In the genomic region with DNA sequence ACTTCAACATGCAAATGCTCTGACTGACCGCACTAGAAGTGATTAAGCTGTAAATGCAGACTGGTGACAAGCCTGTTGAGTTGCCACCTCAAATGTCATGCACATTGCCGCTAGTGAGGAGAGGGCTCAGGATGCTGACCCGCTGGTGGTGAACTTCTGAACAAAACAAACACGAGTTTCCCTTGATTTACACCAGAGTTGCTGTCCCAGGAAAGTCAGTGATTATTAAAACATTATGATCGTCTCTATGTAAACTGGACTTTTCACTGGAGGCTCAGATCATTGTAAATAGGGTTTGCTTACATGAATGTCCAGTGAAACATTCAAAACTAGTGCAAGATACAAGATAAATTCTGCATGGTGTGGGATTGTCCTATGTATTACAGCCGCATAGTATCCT, we compare ENCODE assay signal across 1 cellular context.
A peak's percentile ranks its signal among the peaks of the same experiment; 100 is the strongest.
TF ChIP-seq lines count a peak whose summit lies in the region.

No MANE protein-coding gene starts in this region.

TF ChIP-seq in HepG2, 621 proteins besides CTCF, POLR2A, EP300 and RAD21 (continued from another document and continues in another):
- TF ChIP-seq, protein P1, sequence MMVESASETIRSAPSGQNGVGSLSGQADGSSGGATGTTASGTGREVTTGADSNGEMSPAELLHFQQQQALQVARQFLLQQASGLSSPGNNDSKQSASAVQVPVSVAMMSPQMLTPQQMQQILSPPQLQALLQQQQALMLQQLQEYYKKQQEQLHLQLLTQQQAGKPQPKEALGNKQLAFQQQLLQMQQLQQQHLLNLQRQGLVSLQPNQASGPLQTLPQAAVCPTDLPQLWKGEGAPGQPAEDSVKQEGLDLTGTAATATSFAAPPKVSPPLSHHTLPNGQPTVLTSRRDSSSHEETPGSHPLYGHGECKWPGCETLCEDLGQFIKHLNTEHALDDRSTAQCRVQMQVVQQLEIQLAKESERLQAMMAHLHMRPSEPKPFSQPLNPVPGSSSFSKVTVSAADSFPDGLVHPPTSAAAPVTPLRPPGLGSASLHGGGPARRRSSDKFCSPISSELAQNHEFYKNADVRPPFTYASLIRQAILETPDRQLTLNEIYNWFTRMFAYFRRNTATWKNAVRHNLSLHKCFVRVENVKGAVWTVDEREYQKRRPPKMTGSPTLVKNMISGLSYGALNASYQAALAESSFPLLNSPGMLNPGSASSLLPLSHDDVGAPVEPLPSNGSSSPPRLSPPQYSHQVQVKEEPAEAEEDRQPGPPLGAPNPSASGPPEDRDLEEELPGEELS (CRISPR knock-in tag; IDR thresholded peaks at IDR 0.05), result peak; percentile 57; the same call in 1 of the 2 replicates
- no peak for TF ChIP-seq ZNF790 (CRISPR knock-in tag; IDR thresholded peaks at IDR 0.05; ENCODE audit: borderline replicate concordance)
- TF ChIP-seq NR2F2 (IDR thresholded peaks at IDR 0.05; ENCODE audit: borderline replicate concordance, low read depth), result no peak
- TF ChIP-seq ZNF672 (CRISPR knock-in tag; IDR thresholded peaks at IDR 0.05), result no peak
- TF ChIP-seq HDAC1 (CRISPR knock-in tag; IDR thresholded peaks at IDR 0.05), result peak; percentile 16; the same call in 1 of the 2 replicates
- TF ChIP-seq FOXK1 (CRISPR knock-in tag; IDR thresholded peaks at IDR 0.05; ENCODE audit: borderline replicate concordance, low read depth), result no peak
- peak; percentile 51; the same call in 1 of the 2 replicates for TF ChIP-seq SAP130 (CRISPR knock-in tag; IDR thresholded peaks at IDR 0.05; ENCODE audit: low read depth)
- TF ChIP-seq, protein P2, sequence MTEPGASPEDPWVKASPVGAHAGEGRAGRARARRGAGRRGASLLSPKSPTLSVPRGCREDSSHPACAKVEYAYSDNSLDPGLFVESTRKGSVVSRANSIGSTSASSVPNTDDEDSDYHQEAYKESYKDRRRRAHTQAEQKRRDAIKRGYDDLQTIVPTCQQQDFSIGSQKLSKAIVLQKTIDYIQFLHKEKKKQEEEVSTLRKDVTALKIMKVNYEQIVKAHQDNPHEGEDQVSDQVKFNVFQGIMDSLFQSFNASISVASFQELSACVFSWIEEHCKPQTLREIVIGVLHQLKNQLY (CRISPR knock-in tag; IDR thresholded peaks at IDR 0.05), result no peak
- no peak; the same call in 1 of the 2 replicates for TF ChIP-seq NR2F6 (IDR thresholded peaks at IDR 0.05)
- no peak for TF ChIP-seq NR2F6 (CRISPR knock-in tag; IDR thresholded peaks at IDR 0.05)
- 0 out of 2 replicates have a peak, but pooled peaks have one; percentile 33 for TF ChIP-seq FOXJ3 (CRISPR knock-in tag; IDR thresholded peaks at IDR 0.05; ENCODE audit: borderline replicate concordance)
- TF ChIP-seq KDM2A (CRISPR knock-in tag; IDR thresholded peaks at IDR 0.05; ENCODE audit: borderline replicate concordance, low read depth), result no peak
- TF ChIP-seq, protein P3, sequence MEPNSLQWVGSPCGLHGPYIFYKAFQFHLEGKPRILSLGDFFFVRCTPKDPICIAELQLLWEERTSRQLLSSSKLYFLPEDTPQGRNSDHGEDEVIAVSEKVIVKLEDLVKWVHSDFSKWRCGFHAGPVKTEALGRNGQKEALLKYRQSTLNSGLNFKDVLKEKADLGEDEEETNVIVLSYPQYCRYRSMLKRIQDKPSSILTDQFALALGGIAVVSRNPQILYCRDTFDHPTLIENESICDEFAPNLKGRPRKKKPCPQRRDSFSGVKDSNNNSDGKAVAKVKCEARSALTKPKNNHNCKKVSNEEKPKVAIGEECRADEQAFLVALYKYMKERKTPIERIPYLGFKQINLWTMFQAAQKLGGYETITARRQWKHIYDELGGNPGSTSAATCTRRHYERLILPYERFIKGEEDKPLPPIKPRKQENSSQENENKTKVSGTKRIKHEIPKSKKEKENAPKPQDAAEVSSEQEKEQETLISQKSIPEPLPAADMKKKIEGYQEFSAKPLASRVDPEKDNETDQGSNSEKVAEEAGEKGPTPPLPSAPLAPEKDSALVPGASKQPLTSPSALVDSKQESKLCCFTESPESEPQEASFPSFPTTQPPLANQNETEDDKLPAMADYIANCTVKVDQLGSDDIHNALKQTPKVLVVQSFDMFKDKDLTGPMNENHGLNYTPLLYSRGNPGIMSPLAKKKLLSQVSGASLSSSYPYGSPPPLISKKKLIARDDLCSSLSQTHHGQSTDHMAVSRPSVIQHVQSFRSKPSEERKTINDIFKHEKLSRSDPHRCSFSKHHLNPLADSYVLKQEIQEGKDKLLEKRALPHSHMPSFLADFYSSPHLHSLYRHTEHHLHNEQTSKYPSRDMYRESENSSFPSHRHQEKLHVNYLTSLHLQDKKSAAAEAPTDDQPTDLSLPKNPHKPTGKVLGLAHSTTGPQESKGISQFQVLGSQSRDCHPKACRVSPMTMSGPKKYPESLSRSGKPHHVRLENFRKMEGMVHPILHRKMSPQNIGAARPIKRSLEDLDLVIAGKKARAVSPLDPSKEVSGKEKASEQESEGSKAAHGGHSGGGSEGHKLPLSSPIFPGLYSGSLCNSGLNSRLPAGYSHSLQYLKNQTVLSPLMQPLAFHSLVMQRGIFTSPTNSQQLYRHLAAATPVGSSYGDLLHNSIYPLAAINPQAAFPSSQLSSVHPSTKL (CRISPR knock-in tag; IDR thresholded peaks at IDR 0.05), result peak; percentile 54; the same call in 1 of the 2 replicates
- TF ChIP-seq SOX6 (IDR thresholded peaks at IDR 0.05), result no peak
- peak; percentile 20; the same call in 1 of the 2 replicates for TF ChIP-seq SOX6 (CRISPR knock-in tag; IDR thresholded peaks at IDR 0.05)
- peak; percentile 43; the same call in 1 of the 2 replicates for TF ChIP-seq HHEX (CRISPR knock-in tag; IDR thresholded peaks at IDR 0.05)
- no peak for TF ChIP-seq THAP11 (CRISPR knock-in tag; IDR thresholded peaks at IDR 0.05)
- TF ChIP-seq, protein P4, sequence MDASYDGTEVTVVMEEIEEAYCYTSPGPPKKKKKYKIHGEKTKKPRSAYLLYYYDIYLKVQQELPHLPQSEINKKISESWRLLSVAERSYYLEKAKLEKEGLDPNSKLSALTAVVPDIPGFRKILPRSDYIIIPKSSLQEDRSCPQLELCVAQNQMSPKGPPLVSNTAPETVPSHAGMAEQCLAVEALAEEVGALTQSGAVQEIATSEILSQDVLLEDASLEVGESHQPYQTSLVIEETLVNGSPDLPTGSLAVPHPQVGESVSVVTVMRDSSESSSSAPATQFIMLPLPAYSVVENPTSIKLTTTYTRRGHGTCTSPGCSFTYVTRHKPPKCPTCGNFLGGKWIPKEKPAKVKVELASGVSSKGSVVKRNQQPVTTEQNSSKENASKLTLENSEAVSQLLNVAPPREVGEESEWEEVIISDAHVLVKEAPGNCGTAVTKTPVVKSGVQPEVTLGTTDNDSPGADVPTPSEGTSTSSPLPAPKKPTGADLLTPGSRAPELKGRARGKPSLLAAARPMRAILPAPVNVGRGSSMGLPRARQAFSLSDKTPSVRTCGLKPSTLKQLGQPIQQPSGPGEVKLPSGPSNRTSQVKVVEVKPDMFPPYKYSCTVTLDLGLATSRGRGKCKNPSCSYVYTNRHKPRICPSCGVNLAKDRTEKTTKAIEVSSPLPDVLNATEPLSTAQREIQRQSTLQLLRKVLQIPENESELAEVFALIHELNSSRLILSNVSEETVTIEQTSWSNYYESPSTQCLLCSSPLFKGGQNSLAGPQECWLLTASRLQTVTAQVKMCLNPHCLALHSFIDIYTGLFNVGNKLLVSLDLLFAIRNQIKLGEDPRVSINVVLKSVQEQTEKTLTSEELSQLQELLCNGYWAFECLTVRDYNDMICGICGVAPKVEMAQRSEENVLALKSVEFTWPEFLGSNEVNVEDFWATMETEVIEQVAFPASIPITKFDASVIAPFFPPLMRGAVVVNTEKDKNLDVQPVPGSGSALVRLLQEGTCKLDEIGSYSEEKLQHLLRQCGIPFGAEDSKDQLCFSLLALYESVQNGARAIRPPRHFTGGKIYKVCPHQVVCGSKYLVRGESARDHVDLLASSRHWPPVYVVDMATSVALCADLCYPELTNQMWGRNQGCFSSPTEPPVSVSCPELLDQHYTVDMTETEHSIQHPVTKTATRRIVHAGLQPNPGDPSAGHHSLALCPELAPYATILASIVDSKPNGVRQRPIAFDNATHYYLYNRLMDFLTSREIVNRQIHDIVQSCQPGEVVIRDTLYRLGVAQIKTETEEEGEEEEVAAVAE (CRISPR knock-in tag; IDR thresholded peaks at IDR 0.05; ENCODE audit: borderline replicate concordance), result no peak
- no peak for TF ChIP-seq U2AF2 (IDR thresholded peaks at IDR 0.05; ENCODE audit: low read depth, low read length)
- TF ChIP-seq, protein P5, sequence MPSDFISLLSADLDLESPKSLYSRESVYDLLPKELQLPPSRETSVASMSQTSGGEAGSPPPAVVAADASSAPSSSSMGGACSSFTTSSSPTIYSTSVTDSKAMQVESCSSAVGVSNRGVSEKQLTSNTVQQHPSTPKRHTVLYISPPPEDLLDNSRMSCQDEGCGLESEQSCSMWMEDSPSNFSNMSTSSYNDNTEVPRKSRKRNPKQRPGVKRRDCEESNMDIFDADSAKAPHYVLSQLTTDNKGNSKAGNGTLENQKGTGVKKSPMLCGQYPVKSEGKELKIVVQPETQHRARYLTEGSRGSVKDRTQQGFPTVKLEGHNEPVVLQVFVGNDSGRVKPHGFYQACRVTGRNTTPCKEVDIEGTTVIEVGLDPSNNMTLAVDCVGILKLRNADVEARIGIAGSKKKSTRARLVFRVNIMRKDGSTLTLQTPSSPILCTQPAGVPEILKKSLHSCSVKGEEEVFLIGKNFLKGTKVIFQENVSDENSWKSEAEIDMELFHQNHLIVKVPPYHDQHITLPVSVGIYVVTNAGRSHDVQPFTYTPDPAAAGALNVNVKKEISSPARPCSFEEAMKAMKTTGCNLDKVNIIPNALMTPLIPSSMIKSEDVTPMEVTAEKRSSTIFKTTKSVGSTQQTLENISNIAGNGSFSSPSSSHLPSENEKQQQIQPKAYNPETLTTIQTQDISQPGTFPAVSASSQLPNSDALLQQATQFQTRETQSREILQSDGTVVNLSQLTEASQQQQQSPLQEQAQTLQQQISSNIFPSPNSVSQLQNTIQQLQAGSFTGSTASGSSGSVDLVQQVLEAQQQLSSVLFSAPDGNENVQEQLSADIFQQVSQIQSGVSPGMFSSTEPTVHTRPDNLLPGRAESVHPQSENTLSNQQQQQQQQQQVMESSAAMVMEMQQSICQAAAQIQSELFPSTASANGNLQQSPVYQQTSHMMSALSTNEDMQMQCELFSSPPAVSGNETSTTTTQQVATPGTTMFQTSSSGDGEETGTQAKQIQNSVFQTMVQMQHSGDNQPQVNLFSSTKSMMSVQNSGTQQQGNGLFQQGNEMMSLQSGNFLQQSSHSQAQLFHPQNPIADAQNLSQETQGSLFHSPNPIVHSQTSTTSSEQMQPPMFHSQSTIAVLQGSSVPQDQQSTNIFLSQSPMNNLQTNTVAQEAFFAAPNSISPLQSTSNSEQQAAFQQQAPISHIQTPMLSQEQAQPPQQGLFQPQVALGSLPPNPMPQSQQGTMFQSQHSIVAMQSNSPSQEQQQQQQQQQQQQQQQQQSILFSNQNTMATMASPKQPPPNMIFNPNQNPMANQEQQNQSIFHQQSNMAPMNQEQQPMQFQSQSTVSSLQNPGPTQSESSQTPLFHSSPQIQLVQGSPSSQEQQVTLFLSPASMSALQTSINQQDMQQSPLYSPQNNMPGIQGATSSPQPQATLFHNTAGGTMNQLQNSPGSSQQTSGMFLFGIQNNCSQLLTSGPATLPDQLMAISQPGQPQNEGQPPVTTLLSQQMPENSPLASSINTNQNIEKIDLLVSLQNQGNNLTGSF (CRISPR knock-in tag; IDR thresholded peaks at IDR 0.05), result no peak
- no peak for TF ChIP-seq ZNF570 (CRISPR knock-in tag; IDR thresholded peaks at IDR 0.05; ENCODE audit: borderline replicate concordance)
- no peak for TF ChIP-seq ZNF136 (CRISPR knock-in tag; IDR thresholded peaks at IDR 0.05; ENCODE audit: low read depth)
- TF ChIP-seq, protein P6, sequence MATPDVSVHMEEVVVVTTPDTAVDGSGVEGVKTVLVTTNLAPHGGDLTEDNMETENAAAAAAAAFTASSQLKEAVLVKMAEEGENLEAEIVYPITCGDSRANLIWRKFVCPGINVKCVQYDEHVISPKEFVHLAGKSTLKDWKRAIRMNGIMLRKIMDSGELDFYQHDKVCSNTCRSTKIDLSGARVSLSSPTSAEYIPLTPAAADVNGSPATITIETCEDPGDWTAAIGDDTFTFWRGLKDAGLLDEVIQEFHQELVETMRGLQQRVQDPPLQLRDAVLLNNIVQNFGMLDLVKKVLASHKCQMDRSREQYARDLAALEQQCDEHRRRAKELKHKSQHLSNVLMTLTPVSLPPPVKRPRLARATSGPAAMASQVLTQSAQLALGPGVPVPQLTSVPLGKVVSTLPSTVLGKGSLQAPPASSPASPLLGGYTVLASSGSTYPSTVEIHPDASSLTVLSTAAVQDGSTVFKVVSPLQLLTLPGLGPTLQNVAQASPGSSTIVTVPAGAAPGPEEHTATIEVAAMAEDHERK (CRISPR knock-in tag; IDR thresholded peaks at IDR 0.05; ENCODE audit: low read depth), result no peak
- no peak for TF ChIP-seq ZNF501 (CRISPR knock-in tag; IDR thresholded peaks at IDR 0.05)
- no peak for TF ChIP-seq MIER2 (CRISPR knock-in tag; IDR thresholded peaks at IDR 0.05)
- TF ChIP-seq ZNF430 (CRISPR knock-in tag; IDR thresholded peaks at IDR 0.05), result 0 out of 2 replicates have a peak, but pooled peaks have one; percentile 46
- TF ChIP-seq ZNF550 (CRISPR knock-in tag; IDR thresholded peaks at IDR 0.05; ENCODE audit: borderline replicate concordance), result no peak
- TF ChIP-seq IRX3 (CRISPR knock-in tag; IDR thresholded peaks at IDR 0.05; ENCODE audit: borderline replicate concordance, low read depth), result no peak
- no peak for TF ChIP-seq ZNF615 (CRISPR knock-in tag; IDR thresholded peaks at IDR 0.05; ENCODE audit: borderline replicate concordance)
- TF ChIP-seq ZNF30 (CRISPR knock-in tag; IDR thresholded peaks at IDR 0.05), result no peak
- 0 out of 2 replicates have a peak, but pooled peaks have one; percentile 9 for TF ChIP-seq BCL6 (CRISPR knock-in tag; IDR thresholded peaks at IDR 0.05)
- no peak for TF ChIP-seq ZFP36L1 (CRISPR knock-in tag; IDR thresholded peaks at IDR 0.05)
- TF ChIP-seq NFRKB (IDR thresholded peaks at IDR 0.05), result no peak
